15 cellular contexts compared by ENCODE assay signal in genomic region chr13:106680796-106681482, GRCh38.
DNase-seq lines count a peak whose midpoint lies in the region; ATAC-seq and TF ChIP-seq lines count a peak whose summit lies in the region.
"Had no signal": no experiment of that assay in that cellular context is flagged by ENCODE, and none has a peak within 500 bp of the region (broad histone marks: within the 10 kb centered on the region; RNA-seq: fewer than 3 reads in every experiment).

No MANE protein-coding gene starts in this region.

- no peaks in the 10 kb centered on the region for H3K9me3 ChIP-seq in HUES48 (ENCODE audit: control insufficient read depth, insufficient read depth, low read length)
- no peaks in the 10 kb centered on the region for H3K9me3 ChIP-seq in iPS-15b (ENCODE audit: control insufficient read depth, insufficient read depth, low read length)
- H3K9me3 ChIP-seq: esophagus squamous epithelium, right lobe of liver had no signal

- peaks cover 3% of the 10 kb centered on the region for H3K27me3 Mint-ChIP-seq in brain
- H3K27me3 Mint-ChIP-seq: activated naive CD8-positive, alpha-beta T cell treated with anti-CD3 and anti-CD28 coated beads, Interleukin-2, amount 10 ng/mL, durations not matched to agents 7 days and 5 days had no signal

- peak overlapping the region; percentile 24; the same call in 1 of the 2 replicates for H3K4me3 ChIP-seq in HUES48 (ENCODE audit: low read depth, low read length)
- peak overlapping the region; percentile 20 for H3K4me3 ChIP-seq in iPS-15b (ENCODE audit: low read depth, low read length)
- H3K4me3 ChIP-seq: esophagus squamous epithelium, right lobe of liver had no signal

- peaks cover 53% of the 10 kb centered on the region for H3K4me1 Mint-ChIP-seq in brain
- H3K4me1 Mint-ChIP-seq: activated naive CD8-positive, alpha-beta T cell treated with anti-CD3 and anti-CD28 coated beads, Interleukin-2, amount 10 ng/mL, durations not matched to agents 7 days and 5 days had no signal

- H3K4me1 ChIP-seq in HUES48 (ENCODE audit: control insufficient read depth, insufficient read depth, low read length) (peaks cover 30% of the 10 kb centered on the region), iPS-15b (ENCODE audit: control insufficient read depth, insufficient read depth, low read length) (peaks cover 20% of the 10 kb centered on the region)

- no peak overlapping the region for H3K9ac ChIP-seq in HUES48 (ENCODE audit: low read depth, low read length)
- no peak overlapping the region for H3K9ac ChIP-seq in iPS-15b (ENCODE audit: low read depth, low read length)

- intact Hi-C loops in posterior cingulate gyrus (cut with DNase I): no loop called here

- TF ChIP-seq CTCF in brain (conservative IDR thresholded peaks at IDR 0.05): no peak

- H3K27ac Mint-ChIP-seq in brain: peak overlapping the region; percentile 68 to 91 (median 83)
- H3K27ac Mint-ChIP-seq: activated naive CD8-positive, alpha-beta T cell treated with anti-CD3 and anti-CD28 coated beads, Interleukin-2, amount 10 ng/mL, durations not matched to agents 7 days and 5 days had no signal

- H3K27me3 ChIP-seq in HUES48 (ENCODE audit: control insufficient read depth, insufficient read depth, low read length): no peaks in the 10 kb centered on the region
- H3K27me3 ChIP-seq in iPS-15b (ENCODE audit: control insufficient read depth, insufficient read depth, low read length): no peaks in the 10 kb centered on the region
- H3K27me3 ChIP-seq: esophagus squamous epithelium, right lobe of liver had no signal

- H3K36me3 Mint-ChIP-seq in brain: no peaks in the 10 kb centered on the region
- H3K36me3 Mint-ChIP-seq: activated naive CD8-positive, alpha-beta T cell treated with anti-CD3 and anti-CD28 coated beads, Interleukin-2, amount 10 ng/mL, durations not matched to agents 7 days and 5 days had no signal

- H3K27ac ChIP-seq in HUES48 (ENCODE audit: low read depth, low read length): peak overlapping the region; percentile 93
- H3K27ac ChIP-seq: esophagus squamous epithelium had no signal

- no peak for ATAC-seq in GM18909 (IDR thresholded peaks at IDR 0.05; ENCODE audit: poor library complexity, unreplicated experiment)
- no peak for ATAC-seq in GM21723 (IDR thresholded peaks at IDR 0.05; ENCODE audit: unreplicated experiment)
- no peak for ATAC-seq in HG03469 (IDR thresholded peaks at IDR 0.05; ENCODE audit: unreplicated experiment)

- peak in 8 of 10 donors; percentile 26 to 92 (median 49) for DNase-seq in posterior cingulate gyrus
- DNase-seq in stimulated activated CD4-positive, alpha-beta T cell treated with anti-CD3 and anti-CD28 coated beads, Interleukin-1b, Interleukin-23, amount 100 ng/mL, for 48 hours: no peak
- DNase-seq: activated naive CD8-positive, alpha-beta T cell treated with anti-CD3 and anti-CD28 coated beads, Interleukin-2, amount 10 ng/mL, durations not matched to agents 7 days and 5 days; activated T-cell treated with anti-CD3 and anti-CD28 coated beads, Interleukin-2, amount 50 U/mL, for 1 hour; DMS79 treated with DMSO at 0.1 percent for 48 hours; esophagus squamous epithelium; NCI-H524 treated with DMSO at 0.1 percent for 48 hours; right lobe of liver; stimulated activated naive CD4-positive, alpha-beta T cell treated with Interleukin-2 at 50 U/mL for 16 hours had no signal

- H3K4me3 Mint-ChIP-seq in brain: peak overlapping the region; percentile 58 to 73 (median 71)
- H3K4me3 Mint-ChIP-seq: activated naive CD8-positive, alpha-beta T cell treated with anti-CD3 and anti-CD28 coated beads, Interleukin-2, amount 10 ng/mL, durations not matched to agents 7 days and 5 days had no signal

- no peaks in the 10 kb centered on the region for H3K9me3 Mint-ChIP-seq in brain
- H3K9me3 Mint-ChIP-seq: activated naive CD8-positive, alpha-beta T cell treated with anti-CD3 and anti-CD28 coated beads, Interleukin-2, amount 10 ng/mL, durations not matched to agents 7 days and 5 days had no signal

- H3K36me3 ChIP-seq in HUES48 (ENCODE audit: control insufficient read depth, insufficient read depth, low read length) (no peaks in the 10 kb centered on the region), iPS-15b (ENCODE audit: control insufficient read depth, insufficient read depth, low read length) (no peaks in the 10 kb centered on the region)
- H3K36me3 ChIP-seq: esophagus squamous epithelium, right lobe of liver had no signal
